9 cellular contexts compared by ENCODE assay signal in genomic region chr7:151275813-151276577, GRCh38. TPM values are rescaled to one million over a fixed set of nuclear protein-coding genes. Genes with fewer than 3 reads are reported as not detected.
DNase-seq lines count a peak whose midpoint lies in the region; ATAC-seq and TF ChIP-seq lines count a peak whose summit lies in the region.
"Had no signal": no experiment of that assay in that cellular context is flagged by ENCODE, and none has a peak within 500 bp of the region (broad histone marks: within the 10 kb centered on the region; RNA-seq: fewer than 3 reads in every experiment).

No MANE protein-coding gene starts in this region.

- H3K36me3 ChIP-seq in SU-DHL-6 (ENCODE audit: low read length), result no peaks in the 10 kb centered on the region

- H3K36me3 Mint-ChIP-seq in activated CD4-positive, alpha-beta T cell treated with anti-CD3 and anti-CD28 coated beads for 36 hours (ENCODE audit: low read depth), result no peaks in the 10 kb centered on the region

- TF ChIP-seq CTCF in SU-DHL-6 (IDR thresholded peaks at IDR 0.05; ENCODE audit: insufficient read depth, low read length, poor library complexity, severe bottlenecking), result no peak

- no peaks in the 10 kb centered on the region for H3K9me3 ChIP-seq in SU-DHL-6 (ENCODE audit: insufficient read depth, low read length)

- H3K27me3 ChIP-seq in SU-DHL-6 (ENCODE audit: low read length), result no peaks in the 10 kb centered on the region

- peak overlapping the region; percentile 29 for H3K4me3 Mint-ChIP-seq in activated CD4-positive, alpha-beta T cell treated with anti-CD3 and anti-CD28 coated beads for 36 hours
- peak overlapping the region; percentile 77 to 79 for H3K4me3 Mint-ChIP-seq in stimulated activated naive CD8-positive, alpha-beta T cell treated with anti-CD3 and anti-CD28 coated beads, Interleukin-15, amount 100 ng/mL, for 72 hours

- H3K27ac ChIP-seq in SU-DHL-6 (ENCODE audit: low read depth, low read length), result no peak overlapping the region

- no peak overlapping the region for H3K27ac Mint-ChIP-seq in activated CD4-positive, alpha-beta T cell treated with anti-CD3 and anti-CD28 coated beads for 36 hours
- H3K27ac Mint-ChIP-seq in stimulated activated naive CD8-positive, alpha-beta T cell treated with anti-CD3 and anti-CD28 coated beads, Interleukin-15, amount 100 ng/mL, for 72 hours, result peak overlapping the region; percentile 57 to 91

- H3K27me3 Mint-ChIP-seq in activated CD4-positive, alpha-beta T cell treated with anti-CD3 and anti-CD28 coated beads for 36 hours, result peaks cover 4% of the 10 kb centered on the region
- peaks cover 16% of the 10 kb centered on the region for H3K27me3 Mint-ChIP-seq in stimulated activated naive CD8-positive, alpha-beta T cell treated with anti-CD3 and anti-CD28 coated beads, Interleukin-15, amount 100 ng/mL, for 72 hours

- no peaks in the 10 kb centered on the region for H3K79me2 ChIP-seq in SU-DHL-6 (ENCODE audit: insufficient read depth, low read length)

- no peak for DNase-seq in activated CD4-positive, alpha-beta T cell treated with anti-CD3 and anti-CD28 coated beads for 36 hours
- DNase-seq in activated CD4-positive, alpha-beta T cell treated with anti-CD3 and anti-CD28 coated beads for 48 hours, result no peak
- DNase-seq in head of caudate nucleus, result peak; percentile 22 to 95 (median 76)
- no peak for DNase-seq in stimulated activated naive CD8-positive, alpha-beta T cell treated with anti-CD3 and anti-CD28 coated beads, Interleukin-15, amount 100 ng/mL, for 72 hours
- DNase-seq in NCI-H446 (lab: John Stamatoyannopoulos, UW), result no peak
- DNase-seq in ureter (ENCODE audit: low spot score), result no peak
- DNase-seq in medulla oblongata (ENCODE audit: extremely low spot score), result no peak
- DNase-seq: NCI-H1092 treated with DMSO at 0.1 percent for 48 hours had no signal

- H3K4me3 ChIP-seq in SU-DHL-6 (ENCODE audit: insufficient read depth, low read length, poor library complexity, severe bottlenecking), result no peak overlapping the region

- intact Hi-C loops in activated CD4-positive, alpha-beta T cell treated with anti-CD3 and anti-CD28 coated beads for 36 hours (cut with DNase I, micrococcal nuclease), result no loop called here
- intact Hi-C loops in head of caudate nucleus (cut with DNase I), result no loop called here

- POLR2A ChIA-PET in activated CD4-positive, alpha-beta T cell treated with anti-CD3 and anti-CD28 coated beads for 36 hours (lab: Charles Lee), result no interaction called here

- H3K9me2 ChIP-seq in SU-DHL-6 (replicated peaks; ENCODE audit: insufficient read depth, low read length), result no peaks in the 10 kb centered on the region

- no peaks in the 10 kb centered on the region for H4K20me1 ChIP-seq in SU-DHL-6 (ENCODE audit: low read depth, low read length)

- H3F3A ChIP-seq in SU-DHL-6 (ENCODE audit: insufficient read depth), result no peaks in the 10 kb centered on the region

- H3K4me1 Mint-ChIP-seq in activated CD4-positive, alpha-beta T cell treated with anti-CD3 and anti-CD28 coated beads for 36 hours, result peaks cover 20% of the 10 kb centered on the region
- H3K4me1 Mint-ChIP-seq in stimulated activated naive CD8-positive, alpha-beta T cell treated with anti-CD3 and anti-CD28 coated beads, Interleukin-15, amount 100 ng/mL, for 72 hours, result peaks cover 57% of the 10 kb centered on the region

- H3K9me3 Mint-ChIP-seq in activated CD4-positive, alpha-beta T cell treated with anti-CD3 and anti-CD28 coated beads for 36 hours (ENCODE audit: low read depth), result no peaks in the 10 kb centered on the region
- H3K9me3 Mint-ChIP-seq in stimulated activated naive CD8-positive, alpha-beta T cell treated with anti-CD3 and anti-CD28 coated beads, Interleukin-15, amount 100 ng/mL, for 72 hours, result no peaks in the 10 kb centered on the region

- no peak overlapping the region for H2AFZ ChIP-seq in SU-DHL-6 (ENCODE audit: low read depth, low read length, severe bottlenecking)

- H3K4me2 ChIP-seq in SU-DHL-6 (ENCODE audit: low read depth, low read length, poor library complexity, severe bottlenecking), result peak overlapping the region; percentile 36

- CTCF ChIA-PET in activated CD4-positive, alpha-beta T cell treated with anti-CD3 and anti-CD28 coated beads for 36 hours (lab: Charles Lee), result no interaction called here

- H3K9ac ChIP-seq in SU-DHL-6 (ENCODE audit: low read length), result no peak overlapping the region

- no peak for ATAC-seq in activated CD4-positive, alpha-beta T cell treated with anti-CD3 and anti-CD28 coated beads for 36 hours
- ATAC-seq in stimulated activated naive CD8-positive, alpha-beta T cell treated with anti-CD3 and anti-CD28 coated beads, Interleukin-15, amount 100 ng/mL, for 72 hours, result no peak

RNA-seq across cellular contexts. Expression of gene SMARCD3, which starts 27.5 kb away (rescaled TPM):
- total RNA-seq in activated CD4-positive, alpha-beta T cell treated with anti-CD3 and anti-CD28 coated beads for 36 hours, result 1 to 10 TPM; 4.1 to 4.8 TPM
- 67.4 TPM for total RNA-seq in ureter

RNA-seq across cellular contexts. Expression of gene CHPF2, which starts 43.7 kb away (rescaled TPM):
- 10 to 100 TPM; 20.7 to 27.3 TPM for total RNA-seq in activated CD4-positive, alpha-beta T cell treated with anti-CD3 and anti-CD28 coated beads for 36 hours
- 43.0 TPM for total RNA-seq in ureter

RNA-seq across cellular contexts. Expression of gene ABCF2, which starts 49.0 kb away (rescaled TPM):
- total RNA-seq in activated CD4-positive, alpha-beta T cell treated with anti-CD3 and anti-CD28 coated beads for 36 hours, result 10 to 100 TPM; 48.4 to 49.0 TPM
- 33.9 TPM for total RNA-seq in ureter

Comparison
In these comparisons a context has a peak if more than half of its experiments do, and no peak if none do; other contexts are left out.
1. DNase-seq: peak in head of caudate nucleus (42 of 42); none in activated CD4-positive, alpha-beta T cell treated with anti-CD3 and anti-CD28 coated beads for 36 hours (single experiment), activated CD4-positive, alpha-beta T cell treated with anti-CD3 and anti-CD28 coated beads for 48 hours (single experiment), stimulated activated naive CD8-positive, alpha-beta T cell treated with anti-CD3 and anti-CD28 coated beads, Interleukin-15, amount 100 ng/mL, for 72 hours (0 of 2), NCI-H446 (0 of 2), ureter (single experiment) and medulla oblongata (single experiment).
2. RNA of gene SMARCD3, which starts 27.5 kb away (total RNA-seq): 67.4 TPM in ureter (single experiment); 4.1 to 4.8 TPM in activated CD4-positive, alpha-beta T cell treated with anti-CD3 and anti-CD28 coated beads for 36 hours; every median in the first group is over 10 times any median in the second.